29 cellular contexts compared by ENCODE assay signal in the genomic region with DNA sequence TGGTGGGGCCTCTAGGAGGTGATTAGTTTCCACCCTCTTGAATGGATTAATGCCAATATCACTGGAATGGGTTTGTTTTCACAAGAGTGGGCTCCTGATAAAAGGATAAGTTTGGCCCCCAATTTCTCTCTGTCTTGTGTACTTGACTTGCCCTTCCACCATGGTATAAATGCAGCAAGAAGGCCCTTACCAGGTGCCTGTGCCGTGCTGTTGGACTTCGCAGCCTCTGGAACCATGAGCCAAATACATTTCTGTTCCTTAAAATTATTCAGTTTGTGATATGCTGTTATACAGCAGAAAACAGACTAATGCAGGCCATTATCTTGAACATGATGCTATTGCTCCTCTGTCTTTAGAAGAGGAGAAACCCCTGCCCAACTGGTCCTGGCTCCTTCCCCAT.
"Had no signal": no experiment of that assay in that cellular context is flagged by ENCODE, and none has a peak within 500 bp of the region (broad histone marks: within the 10 kb centered on the region; RNA-seq: fewer than 3 reads in every experiment).

No MANE protein-coding gene starts in this region.

- H3K27ac Mint-ChIP-seq: dendritic cell treated with granulocyte-macrophage colony-stimulating factor and Interleukin-4, amounts not matched to agents 40 ng/mL and 50 ng/mL, for 4 days; effector memory CD8-positive, alpha-beta T cell; endodermal cell had no signal

- H3K4me1 Mint-ChIP-seq: endodermal cell had no signal

- H3K9me3 ChIP-seq: colonic mucosa, esophagus squamous epithelium, gastrocnemius medialis had no signal

- H3K4me3 ChIP-seq: colonic mucosa, coronary artery, dorsolateral prefrontal cortex, esophagus muscularis mucosa, esophagus squamous epithelium, gastrocnemius medialis, gastroesophageal sphincter, heart left ventricle, heart right ventricle had no signal

- DNase-seq: colonic mucosa; cortex of kidney; dermis blood vessel endothelial cell; dorsolateral prefrontal cortex; effector CD4-positive, alpha-beta T cell; effector CD8-positive, alpha-beta T cell; effector memory CD4-positive, alpha-beta T cell; effector memory CD8-positive, alpha-beta T cell; endodermal cell; erythroblast; esophagus squamous epithelium; foreskin fibroblast; foreskin keratinocyte; foreskin melanocyte; gastrocnemius medialis; glutamatergic neuron; head of caudate nucleus; heart left ventricle; heart right ventricle had no signal

- H3K4me3 Mint-ChIP-seq: dendritic cell treated with granulocyte-macrophage colony-stimulating factor and Interleukin-4, amounts not matched to agents 40 ng/mL and 50 ng/mL, for 4 days; effector memory CD8-positive, alpha-beta T cell; endodermal cell had no signal

- H3K36me3 ChIP-seq: colonic mucosa, esophagus muscularis mucosa, esophagus squamous epithelium, gastrocnemius medialis, gastroesophageal sphincter, heart left ventricle, heart right ventricle had no signal

- H3K4me1 ChIP-seq: colonic mucosa, esophagus muscularis mucosa, gastrocnemius medialis, gastroesophageal sphincter, heart left ventricle, heart right ventricle had no signal

- FAIRE-seq: colon, endometrium, endothelial cell of umbilical vein, frontal cortex had no signal

- H3K9me3 Mint-ChIP-seq: dendritic cell treated with granulocyte-macrophage colony-stimulating factor and Interleukin-4, amounts not matched to agents 40 ng/mL and 50 ng/mL, for 4 days; effector memory CD8-positive, alpha-beta T cell had no signal

- H3K27me3 ChIP-seq: colonic mucosa, dorsolateral prefrontal cortex, foreskin keratinocyte, gastrocnemius medialis had no signal

- H3K27ac ChIP-seq: colonic mucosa, coronary artery, dorsolateral prefrontal cortex, epithelial cell of prostate, esophagus muscularis mucosa, esophagus squamous epithelium, foreskin keratinocyte, gastrocnemius medialis, gastroesophageal sphincter, heart left ventricle, heart right ventricle had no signal

- ATAC-seq: effector memory CD8-positive, alpha-beta T cell; esophagus mucosa; foreskin keratinocyte; gastrocnemius medialis; gastroesophageal sphincter; heart left ventricle; heart right ventricle had no signal
